ENCODE assay signal across 1 cellular context in genomic region chr17:45785373-45786193, GRCh38.
TF ChIP-seq lines count a peak whose summit lies in the region.

No MANE protein-coding gene starts in this region.

TF ChIP-seq in WTC11, 78 proteins besides CTCF, POLR2A, EP300 and RAD21 (continued from another document):
- TF ChIP-seq, protein P1, sequence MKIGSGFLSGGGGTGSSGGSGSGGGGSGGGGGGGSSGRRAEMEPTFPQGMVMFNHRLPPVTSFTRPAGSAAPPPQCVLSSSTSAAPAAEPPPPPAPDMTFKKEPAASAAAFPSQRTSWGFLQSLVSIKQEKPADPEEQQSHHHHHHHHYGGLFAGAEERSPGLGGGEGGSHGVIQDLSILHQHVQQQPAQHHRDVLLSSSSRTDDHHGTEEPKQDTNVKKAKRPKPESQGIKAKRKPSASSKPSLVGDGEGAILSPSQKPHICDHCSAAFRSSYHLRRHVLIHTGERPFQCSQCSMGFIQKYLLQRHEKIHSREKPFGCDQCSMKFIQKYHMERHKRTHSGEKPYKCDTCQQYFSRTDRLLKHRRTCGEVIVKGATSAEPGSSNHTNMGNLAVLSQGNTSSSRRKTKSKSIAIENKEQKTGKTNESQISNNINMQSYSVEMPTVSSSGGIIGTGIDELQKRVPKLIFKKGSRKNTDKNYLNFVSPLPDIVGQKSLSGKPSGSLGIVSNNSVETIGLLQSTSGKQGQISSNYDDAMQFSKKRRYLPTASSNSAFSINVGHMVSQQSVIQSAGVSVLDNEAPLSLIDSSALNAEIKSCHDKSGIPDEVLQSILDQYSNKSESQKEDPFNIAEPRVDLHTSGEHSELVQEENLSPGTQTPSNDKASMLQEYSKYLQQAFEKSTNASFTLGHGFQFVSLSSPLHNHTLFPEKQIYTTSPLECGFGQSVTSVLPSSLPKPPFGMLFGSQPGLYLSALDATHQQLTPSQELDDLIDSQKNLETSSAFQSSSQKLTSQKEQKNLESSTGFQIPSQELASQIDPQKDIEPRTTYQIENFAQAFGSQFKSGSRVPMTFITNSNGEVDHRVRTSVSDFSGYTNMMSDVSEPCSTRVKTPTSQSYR (CRISPR knock-in tag; IDR thresholded peaks at IDR 0.05), result no peak
- TF ChIP-seq IRF2 (CRISPR knock-in tag; IDR thresholded peaks at IDR 0.05; ENCODE audit: borderline replicate concordance, low read depth), result no peak
- TF ChIP-seq PRRX2 (CRISPR knock-in tag; IDR thresholded peaks at IDR 0.05), result no peak
- no peak for TF ChIP-seq RORB (CRISPR knock-in tag; IDR thresholded peaks at IDR 0.05)
